In genomic region chr10:29407280-29407858, GRCh38 we compare ENCODE assay signal across 16 cellular contexts.
DNase-seq lines count a peak whose midpoint lies in the region; ATAC-seq and TF ChIP-seq lines count a peak whose summit lies in the region.
"Had no signal": no experiment of that assay in that cellular context is flagged by ENCODE, and none has a peak within 500 bp of the region (broad histone marks: within the 10 kb centered on the region; RNA-seq: fewer than 3 reads in every experiment).

No MANE protein-coding gene starts in this region.

- TF ChIP-seq CTCF in natural killer cell (IDR thresholded peaks at IDR 0.05) (no peak), NB4 (IDR thresholded peaks at IDR 0.05; ENCODE audit: low read depth, low read length) (no peak), endothelial cell (IDR thresholded peaks at IDR 0.05; ENCODE audit: unreplicated experiment) (no peak)

- H3K27ac Mint-ChIP-seq in natural killer cell (no peak overlapping the region), endothelial cell (ENCODE audit: unreplicated experiment) (peak overlapping the region; percentile 7)
- no peak overlapping the region for H3K27ac Mint-ChIP-seq in natural killer cell treated with Interleukin-12 subunit alpha and Interleukin-12 subunit beta and Interleukin-15 and Interleukin-18, amount 100 ng/mL, for 72 hours
- no peak overlapping the region for H3K27ac Mint-ChIP-seq in activated CD4-positive, alpha-beta T cell treated with anti-CD3 and anti-CD28 coated beads, Interleukin-2, amount 10 ng/mL, durations not matched to agents 24 days and 14 days
- H3K27ac Mint-ChIP-seq: H9 had no signal

- intact Hi-C loops in natural killer cell (cut with micrococcal nuclease): no loop called here
- intact Hi-C loops in activated CD4-positive, alpha-beta T cell treated with anti-CD3 and anti-CD28 coated beads, Interleukin-2, amount 10 ng/mL, durations not matched to agents 24 days and 14 days (cut with micrococcal nuclease): loop anchor here (5.0 kb wide), 1 partner anchor 940 kb away; the partner anchor contains the start of gene MTPAP

- no peak overlapping the region for H3K4me3 ChIP-seq in NB4 (ENCODE audit: low read depth, low read length)

- H3K4me1 Mint-ChIP-seq in natural killer cell (peaks cover 27% of the 10 kb centered on the region in 2 donors), endothelial cell (ENCODE audit: unreplicated experiment) (no peaks in the 10 kb centered on the region)
- H3K4me1 Mint-ChIP-seq in natural killer cell treated with Interleukin-12 subunit alpha and Interleukin-12 subunit beta and Interleukin-15 and Interleukin-18, amount 100 ng/mL, for 72 hours (ENCODE audit: low read depth in 2 of 2): peaks cover 22 to 23% of the 10 kb centered on the region in 2 donors
- H3K4me1 Mint-ChIP-seq in activated CD4-positive, alpha-beta T cell treated with anti-CD3 and anti-CD28 coated beads, Interleukin-2, amount 10 ng/mL, durations not matched to agents 24 days and 14 days: peaks cover 16% of the 10 kb centered on the region
- H3K4me1 Mint-ChIP-seq: H9 had no signal

- H3K9me3 Mint-ChIP-seq in natural killer cell (no peaks in the 10 kb centered on the region), endothelial cell (ENCODE audit: unreplicated experiment) (no peaks in the 10 kb centered on the region)
- no peaks in the 10 kb centered on the region for H3K9me3 Mint-ChIP-seq in natural killer cell treated with Interleukin-12 subunit alpha and Interleukin-12 subunit beta and Interleukin-15 and Interleukin-18, amount 100 ng/mL, for 72 hours
- H3K9me3 Mint-ChIP-seq in activated CD4-positive, alpha-beta T cell treated with anti-CD3 and anti-CD28 coated beads, Interleukin-2, amount 10 ng/mL, durations not matched to agents 24 days and 14 days: no peaks in the 10 kb centered on the region

- H3K4me3 Mint-ChIP-seq in natural killer cell (peak overlapping the region; percentile 59), endothelial cell (ENCODE audit: unreplicated experiment) (no peak overlapping the region)
- H3K4me3 Mint-ChIP-seq in natural killer cell treated with Interleukin-12 subunit alpha and Interleukin-12 subunit beta and Interleukin-15 and Interleukin-18, amount 100 ng/mL, for 72 hours: no peak overlapping the region
- no peak overlapping the region for H3K4me3 Mint-ChIP-seq in activated CD4-positive, alpha-beta T cell treated with anti-CD3 and anti-CD28 coated beads, Interleukin-2, amount 10 ng/mL, durations not matched to agents 24 days and 14 days
- H3K4me3 Mint-ChIP-seq: H9 had no signal

- H3K27me3 Mint-ChIP-seq in natural killer cell (ENCODE audit: low read depth in 2 of 2) (peaks cover 0 to 3% of the 10 kb centered on the region in 2 donors), endothelial cell (ENCODE audit: unreplicated experiment) (peaks cover 1% of the 10 kb centered on the region)
- H3K27me3 Mint-ChIP-seq in natural killer cell treated with Interleukin-12 subunit alpha and Interleukin-12 subunit beta and Interleukin-15 and Interleukin-18, amount 100 ng/mL, for 72 hours: peaks cover 0 to 5% of the 10 kb centered on the region in 2 donors
- peaks cover 7% of the 10 kb centered on the region for H3K27me3 Mint-ChIP-seq in activated CD4-positive, alpha-beta T cell treated with anti-CD3 and anti-CD28 coated beads, Interleukin-2, amount 10 ng/mL, durations not matched to agents 24 days and 14 days

- DNase-seq in natural killer cell (no peak), NB4 (ENCODE audit: low read depth) (peak; percentile 10), endothelial cell (ENCODE audit: low spot score) (no peak), NCI-H524 (lab: John Stamatoyannopoulos, UW) (no peak), NCI-H1436 treated with DMSO at 0.1 percent for 48 hours (lab: John Stamatoyannopoulos, UW) (no peak)
- DNase-seq in natural killer cell treated with Interleukin-12 subunit alpha and Interleukin-12 subunit beta and Interleukin-15 and Interleukin-18, amount 100 ng/mL, for 72 hours (ENCODE audit: low spot score): no peak
- DNase-seq in activated CD4-positive, alpha-beta T cell treated with anti-CD3 and anti-CD28 coated beads, Interleukin-2, amount 10 ng/mL, durations not matched to agents 24 days and 14 days: no peak
- DNase-seq: H9, NCI-H1417, NCI-H2029, NCI-H2171 treated with DMSO at 0.1 percent for 48 hours, NCI-H446 treated with DMSO at 0.1 percent for 48 hours, SHP77 treated with DMSO at 0.1 percent for 48 hours, T-helper 1 cell had no signal

- H3K36me3 Mint-ChIP-seq in natural killer cell (no peaks in the 10 kb centered on the region), endothelial cell (ENCODE audit: low read depth, unreplicated experiment) (peaks cover 12% of the 10 kb centered on the region)
- H3K36me3 Mint-ChIP-seq in natural killer cell treated with Interleukin-12 subunit alpha and Interleukin-12 subunit beta and Interleukin-15 and Interleukin-18, amount 100 ng/mL, for 72 hours: peaks cover 5% of the 10 kb centered on the region
- H3K36me3 Mint-ChIP-seq in activated CD4-positive, alpha-beta T cell treated with anti-CD3 and anti-CD28 coated beads, Interleukin-2, amount 10 ng/mL, durations not matched to agents 24 days and 14 days (ENCODE audit: low read depth): no peaks in the 10 kb centered on the region

- TF ChIP-seq POLR2A in NB4 (IDR thresholded peaks at IDR 0.05; ENCODE audit: extremely low read depth, insufficient read length): no peak

- no peak for ATAC-seq in natural killer cell
- ATAC-seq in natural killer cell treated with Interleukin-12 subunit alpha and Interleukin-12 subunit beta and Interleukin-15 and Interleukin-18, amount 100 ng/mL, for 72 hours: no peak
- ATAC-seq: Panc1, SK-N-SH treated with all-trans-retinoic acid at 6 μM for 48 hours had no signal
